Comparison of ENCODE assay signal across 16 cellular contexts in genomic region chrX:7446815-7447214, GRCh38.
"Had no signal": no experiment of that assay in that cellular context is flagged by ENCODE, and none has a peak within 500 bp of the region (broad histone marks: within the 10 kb centered on the region; RNA-seq: fewer than 3 reads in every experiment).

No MANE protein-coding gene starts in this region.

- H3K4me3 ChIP-seq: coronary artery had no signal

- H3K27ac ChIP-seq: coronary artery, VCaP had no signal

- FAIRE-seq: endothelial cell of umbilical vein had no signal

- DNase-seq: activated CD8-positive, alpha-beta memory T cell treated with anti-CD3 and anti-CD28 coated beads, Interleukin-2, amount 50 U/mL, for 48 hours; activated CD8-positive, alpha-beta T cell treated with anti-CD3 and anti-CD28 coated beads, Interleukin-2, amount 10 ng/mL, durations not matched to agents 7 days and 5 days; activated naive CD4-positive, alpha-beta T cell treated with Interleukin-2 at 50 U/mL for 16 hours; central memory CD4-positive, alpha-beta T cell; effector CD4-positive, alpha-beta T cell; hippocampal formation; nucleus accumbens; stimulated activated CD4-positive, alpha-beta T cell treated with anti-CD3 and anti-CD28 coated beads, Interleukin-12 subunit alpha, Interleukin-12 subunit beta, amount 100 ng/mL, for 4 hours; stimulated activated CD4-positive, alpha-beta T cell treated with anti-CD3 and anti-CD28 coated beads, Interleukin-2, amount 100 ng/mL, for 48 hours; T-helper 1 cell had no signal

- H3K9me3 Mint-ChIP-seq: activated T-helper 1 cell treated with anti-CD3 and anti-CD28 coated beads, Interleukin-12 subunit alpha, Interleukin-12 subunit beta, Interleukin-2, Interleukin-4 antibody, amounts not matched to agents 30 ng/mL and 10 ng/mL and 1 ng/mL, durations not matched to agents 14 hours and 24 hours and 36 hours; stimulated activated naive CD8-positive, alpha-beta T cell treated with anti-CD3 and anti-CD28 coated beads, Interleukin-15, Interleukin-2, amounts not matched to agents 100 ng/mL and 50 ng/mL, for 24 hours had no signal

- H3K27ac Mint-ChIP-seq: activated CD8-positive, alpha-beta T cell treated with anti-CD3 and anti-CD28 coated beads, Interleukin-2, amount 10 ng/mL, durations not matched to agents 7 days and 5 days; activated T-helper 1 cell treated with anti-CD3 and anti-CD28 coated beads, Interleukin-12 subunit alpha, Interleukin-12 subunit beta, Interleukin-2, Interleukin-4 antibody, amounts not matched to agents 30 ng/mL and 10 ng/mL and 1 ng/mL, durations not matched to agents 14 hours and 24 hours and 36 hours; natural killer cell treated with Interleukin-12 subunit alpha and Interleukin-12 subunit beta and Interleukin-15 and Interleukin-18, amount 100 ng/mL, for 72 hours; stimulated activated naive CD8-positive, alpha-beta T cell treated with anti-CD3 and anti-CD28 coated beads, Interleukin-15, Interleukin-2, amounts not matched to agents 100 ng/mL and 50 ng/mL, for 24 hours had no signal

- H3K36me3 Mint-ChIP-seq: natural killer cell treated with Interleukin-12 subunit alpha and Interleukin-12 subunit beta and Interleukin-15 and Interleukin-18, amount 100 ng/mL, for 72 hours had no signal

- H3K4me3 Mint-ChIP-seq: activated CD8-positive, alpha-beta T cell treated with anti-CD3 and anti-CD28 coated beads, Interleukin-2, amount 10 ng/mL, durations not matched to agents 7 days and 5 days; activated T-helper 1 cell treated with anti-CD3 and anti-CD28 coated beads, Interleukin-12 subunit alpha, Interleukin-12 subunit beta, Interleukin-2, Interleukin-4 antibody, amounts not matched to agents 30 ng/mL and 10 ng/mL and 1 ng/mL, durations not matched to agents 14 hours and 24 hours and 36 hours; natural killer cell treated with Interleukin-12 subunit alpha and Interleukin-12 subunit beta and Interleukin-15 and Interleukin-18, amount 100 ng/mL, for 72 hours; stimulated activated naive CD8-positive, alpha-beta T cell treated with anti-CD3 and anti-CD28 coated beads, Interleukin-15, Interleukin-2, amounts not matched to agents 100 ng/mL and 50 ng/mL, for 24 hours had no signal

- H3K27me3 Mint-ChIP-seq: natural killer cell treated with Interleukin-12 subunit alpha and Interleukin-12 subunit beta and Interleukin-15 and Interleukin-18, amount 100 ng/mL, for 72 hours; stimulated activated naive CD8-positive, alpha-beta T cell treated with anti-CD3 and anti-CD28 coated beads, Interleukin-15, Interleukin-2, amounts not matched to agents 100 ng/mL and 50 ng/mL, for 24 hours had no signal

- ATAC-seq: activated CD8-positive, alpha-beta T cell treated with anti-CD3 and anti-CD28 coated beads, Interleukin-2, amount 10 ng/mL, durations not matched to agents 7 days and 5 days; natural killer cell treated with Interleukin-12 subunit alpha and Interleukin-12 subunit beta and Interleukin-15 and Interleukin-18, amount 100 ng/mL, for 72 hours had no signal
